In the genomic region with DNA sequence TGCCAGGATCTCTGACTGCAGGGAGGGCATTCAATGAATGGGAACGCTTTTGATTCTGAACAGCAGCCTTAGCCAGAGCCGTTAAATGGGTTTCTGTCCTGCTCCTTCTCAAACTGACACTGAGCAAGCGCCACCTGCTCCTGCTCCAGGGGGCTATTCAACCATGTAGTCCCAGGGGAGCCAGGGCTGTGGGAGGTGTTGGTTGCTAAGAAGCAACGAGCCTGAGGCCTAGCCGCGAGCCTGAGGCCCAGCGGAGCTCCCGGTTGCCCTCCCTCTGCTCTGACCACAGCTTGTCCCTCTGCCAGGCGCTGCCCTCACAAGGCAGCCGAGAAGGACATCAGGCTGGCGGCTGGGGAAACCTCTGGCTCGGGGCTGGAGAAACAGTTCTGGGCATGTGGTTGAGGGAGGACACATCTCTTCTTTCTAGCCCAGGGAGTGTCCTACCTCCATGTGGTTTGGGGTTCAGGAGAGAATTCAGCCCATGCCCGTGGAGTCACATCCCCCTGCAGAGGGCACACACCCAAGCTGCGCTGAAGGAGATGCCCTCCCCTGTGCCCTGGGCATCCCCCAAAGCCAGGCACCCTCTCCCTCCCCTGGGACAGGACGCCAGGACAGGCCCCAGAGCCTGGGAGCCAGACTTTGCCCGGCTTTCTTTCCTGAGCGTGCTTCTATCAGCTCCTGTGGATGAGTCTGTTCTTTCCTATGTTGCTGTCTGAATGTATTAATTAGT, we compare ENCODE assay signal across 14 cellular contexts. TPM values are rescaled to one million over a fixed set of nuclear protein-coding genes. Genes with fewer than 3 reads are reported as not detected.
DNase-seq lines count a peak whose midpoint lies in the region; FAIRE-seq and TF ChIP-seq lines count a peak whose summit lies in the region.
"Had no signal": no experiment of that assay in that cellular context is flagged by ENCODE, and none has a peak within 500 bp of the region (broad histone marks: within the 10 kb centered on the region; RNA-seq: fewer than 3 reads in every experiment).

No MANE protein-coding gene starts in this region.

- H3K27me3 ChIP-seq in adrenal gland: no peaks in the 10 kb centered on the region
- H3K27me3 ChIP-seq in uterus: no peaks in the 10 kb centered on the region

- peak; percentile 72 for DNase-seq in DMS 273 (lab: John Stamatoyannopoulos, UW; ENCODE audit: unreplicated experiment)
- DNase-seq in DMS 273 treated with DMSO at 0.1 percent for 48 hours (lab: John Stamatoyannopoulos, UW): no peak
- DNase-seq in adrenal gland: peak in 5 of 7 donors; percentile 22 to 81 (median 30)
- peak; percentile 68 for DNase-seq in kidney
- peak; percentile 37 to 58 for DNase-seq in uterus
- DNase-seq in UCSD-AML1 (lab: John Stamatoyannopoulos, UW; ENCODE audit: unreplicated experiment): no peak
- no peak for DNase-seq in HUDEP-2 (lab: John Stamatoyannopoulos, UW; ENCODE audit: unreplicated experiment in 76 of 76)
- no peak for DNase-seq in foreskin melanocyte
- DNase-seq: activated CD8-positive, alpha-beta memory T cell treated with anti-CD3 and anti-CD28 coated beads, Interleukin-2, amount 50 U/mL, for 48 hours; central memory CD4-positive, alpha-beta T cell; mucosa of descending colon had no signal

- H3K36me3 ChIP-seq in adrenal gland (replicated peaks in 1 of 2) (no peaks in the 10 kb centered on the region), kidney (ENCODE audit: control insufficient read depth in 1 of 2, insufficient read depth in 2 of 2, low read length in 2 of 2) (no peaks in the 10 kb centered on the region), uterus (no peaks in the 10 kb centered on the region)

- TF ChIP-seq POLR2A in adrenal gland (IDR thresholded peaks at IDR 0.05) (no peak), uterus (IDR thresholded peaks at IDR 0.05) (no peak)

- H3K27ac ChIP-seq in adrenal gland: peak overlapping the region in 1 of 5 donors; percentile 36
- H3K27ac ChIP-seq in kidney (ENCODE audit: low read depth in 2 of 2, low read length in 2 of 2): no peak overlapping the region
- H3K27ac ChIP-seq in uterus: peak overlapping the region; percentile 57 to 59
- H3K27ac ChIP-seq: 22Rv1 had no signal

- H3K4me1 ChIP-seq in adrenal gland (replicated peaks in 1 of 2) (no peaks in the 10 kb centered on the region), kidney (ENCODE audit: control insufficient read depth in 1 of 2, insufficient read depth in 1 of 2, low read depth in 1 of 2, low read length in 2 of 2) (peaks cover 0 to 5% of the 10 kb centered on the region in 2 donors), uterus (no peaks in the 10 kb centered on the region)

- no peak overlapping the region for H3K4me3 ChIP-seq in adrenal gland
- H3K4me3 ChIP-seq in kidney (ENCODE audit: low read length in 2 of 2): no peak overlapping the region
- H3K4me3 ChIP-seq in uterus: no peak overlapping the region
- H3K4me3 ChIP-seq: mucosa of descending colon had no signal

- no peak overlapping the region for H3K9ac ChIP-seq in kidney (ENCODE audit: low read length in 2 of 2)

- 71 to 80% (median 75%) methylated on average over 9 to 17 of the region's 17 CpGs for WGBS in adrenal gland, 4 donors

- H3K9me3 ChIP-seq in adrenal gland (replicated peaks in 1 of 3) (no peaks in the 10 kb centered on the region), kidney (ENCODE audit: control insufficient read depth in 1 of 2, low read length in 2 of 2) (no peaks in the 10 kb centered on the region), uterus (no peaks in the 10 kb centered on the region)
- H3K9me3 ChIP-seq: mucosa of descending colon had no signal

- no peak for TF ChIP-seq CTCF in adrenal gland (IDR thresholded peaks at IDR 0.05)
- no peak for TF ChIP-seq CTCF in kidney (IDR thresholded peaks at IDR 0.05; ENCODE audit: borderline replicate concordance, extremely low read depth, insufficient read depth)
- no peak for TF ChIP-seq CTCF in uterus (IDR thresholded peaks at IDR 0.05)

- intact Hi-C loops in adrenal gland (cut with DNase I) (no loop called here), kidney (cut with DNase I) (no loop called here), uterus (cut with DNase I; ENCODE audit: low total_unique reads) (no loop called here)

- FAIRE-seq in kidney (lab: Jason Lieb, UNC): no peak

RNA-seq across cellular contexts. Expression of a gene that starts 18.0 kb away (rescaled TPM):
- total RNA-seq in adrenal gland (10 to 100 TPM in 5 of 8 donors, 1 to 10 TPM in 3; 2.7 to 35.8 (median 10.4) TPM), kidney (26.9 TPM), uterus (10 to 100 TPM in 2 of 4 donors, 1 to 10 TPM in 2; 5.3 to 35.9 (median 20.3) TPM)
- polyA plus RNA-seq in adrenal gland (100 to 1,000 TPM in 1 of 3 donors, 10 to 100 TPM in 2; 22.9 to 118 (median 34.5) TPM), kidney (ENCODE audit: insufficient read depth, low read depth, low replicate concordance) (69.4 TPM)
- total RNA-seq: NCI-H460, subcutaneous adipose tissue had no signal

Comparison
In these comparisons a context has a peak if more than half of its experiments do, and no peak if none do; other contexts are left out.
1. DNase-seq: peak in DMS 273 (single experiment), adrenal gland (5 of 7), kidney (single experiment) and uterus (2 of 2); none in DMS 273 treated with DMSO at 0.1 percent for 48 hours (single experiment), UCSD-AML1 (single experiment), HUDEP-2 (0 of 76) and foreskin melanocyte (single experiment).
2. H3K27ac ChIP-seq: peak in uterus (2 of 2); none in kidney (0 of 2).